In genomic region chr10:63265646-63266207, GRCh38 we compare ENCODE assay signal across 8 cellular contexts.
DNase-seq lines count a peak whose midpoint lies in the region; ATAC-seq, FAIRE-seq and TF ChIP-seq lines count a peak whose summit lies in the region.

No MANE protein-coding gene starts in this region.

- H3K4me1 ChIP-seq in OCI-LY1 (ENCODE audit: insufficient read depth, low read length, severe bottlenecking) (peaks cover 58% of the 10 kb centered on the region), H1 (replicated peaks in 1 of 4; ENCODE audit: control insufficient read depth in 3 of 4, insufficient read depth in 4 of 4, low read length in 3 of 4) (no peaks in the 10 kb centered on the region; a peak in 1 of 7 replicates), neuron (ENCODE audit: insufficient read depth, low read length) (peaks cover 9% of the 10 kb centered on the region)

- TF ChIP-seq POLR2A in H1 (IDR thresholded peaks at IDR 0.05; ENCODE audit: control extremely low read depth in 1 of 2, low read depth in 2 of 2, low read length in 2 of 2): no peak

- no peak for TF ChIP-seq RAD21 in H1 (IDR thresholded peaks at IDR 0.05 in 1 of 2, conservative IDR thresholded peaks at IDR 0.05 in 1 of 2; ENCODE audit: low read depth in 2 of 2, low read length in 2 of 2)

- no peak for TF ChIP-seq CTCF in CD4-positive, alpha-beta T cell (IDR thresholded peaks at IDR 0.05)
- TF ChIP-seq CTCF in OCI-LY1 (IDR thresholded peaks at IDR 0.05; ENCODE audit: low read length): no peak
- no peak for TF ChIP-seq CTCF in H1 (IDR thresholded peaks at IDR 0.05; ENCODE audit: control extremely low read depth in 1 of 3, insufficient read depth in 1 of 3, low read depth in 1 of 3, low read length in 3 of 3)

- H3K79me2 ChIP-seq in OCI-LY1 (ENCODE audit: insufficient read depth, low read length) (peaks cover 82% of the 10 kb centered on the region), H1 (ENCODE audit: control insufficient read depth in 1 of 2, insufficient read depth in 2 of 2, low read length in 2 of 2) (peaks cover 18 to 100% of the 10 kb centered on the region in 2 experiments; a peak in 3 of 4 replicates)

- no peak overlapping the region for H3K14ac ChIP-seq in H1 (ENCODE audit: insufficient read length)

- peak overlapping the region; percentile 50 for H3K27ac ChIP-seq in CD4-positive, alpha-beta T cell (ENCODE audit: low read depth, low read length)
- H3K27ac ChIP-seq in OCI-LY1 (ENCODE audit: low read depth, low read length, poor library complexity, severe bottlenecking) (peak overlapping the region; percentile 98), H1 (ENCODE audit: low read depth, low read length) (no peak overlapping the region)

- peaks cover 42% of the 10 kb centered on the region for H3K4me1 Mint-ChIP-seq in CD4-positive, alpha-beta T cell (ENCODE audit: low read depth)

- WGBS in H1 (ENCODE audit: extremely low coverage in 1 of 2, insufficient coverage in 1 of 2, insufficient read length in 1 of 2, insufficient replicate concordance in 2 of 2, low coverage in 1 of 2, low lambda C conversion rate in 2 of 2, missing lambda C conversion rate in 1 of 2), 2 experiments: 3% methylated on average over 2 of the region's 2 CpGs; no CpG with 5 or more reads in 1 of the 2 experiments

- no peaks in the 10 kb centered on the region for H3K27me3 Mint-ChIP-seq in CD4-positive, alpha-beta T cell

- DNase-seq in CD4-positive, alpha-beta T cell: no peak
- DNase-seq in H1 (ENCODE audit: low read depth in 1 of 2, low spot score in 2 of 2): no peak
- no peak for DNase-seq in NCI-H510A treated with DMSO at 0.1 percent for 48 hours (lab: John Stamatoyannopoulos, UW)
- no peak for DNase-seq in ACHN

- intact Hi-C loops in CD4-positive, alpha-beta T cell (cut with DNase I, micrococcal nuclease): loop anchor here (2.0 to 5.0 kb wide), 2 partner anchors 13 to 133 kb away; partner anchors contain the start of gene NRBF2 (in 1 of the 2)

- H3K36me3 Mint-ChIP-seq in CD4-positive, alpha-beta T cell (ENCODE audit: low read depth): peaks cover 57% of the 10 kb centered on the region

- H3K36me3 ChIP-seq in OCI-LY1 (ENCODE audit: insufficient read depth, low read length) (peaks cover 8% of the 10 kb centered on the region; the same call in 1 of the 2 replicates), H1 (ENCODE audit: control insufficient read depth in 2 of 4, insufficient read depth in 4 of 4, low read length in 3 of 4) (peaks cover 0 to 22% (median 6%) of the 10 kb centered on the region in 4 experiments; a peak in 6 of 8 replicates), neuron (ENCODE audit: insufficient read depth, low read length) (peaks cover 13% of the 10 kb centered on the region)

- no peaks in the 10 kb centered on the region for H3K27me3 ChIP-seq in CD4-positive, alpha-beta T cell (ENCODE audit: control insufficient read depth, insufficient read depth, low read length)
- H3K27me3 ChIP-seq in OCI-LY1 (ENCODE audit: insufficient read depth, low read length) (no peaks in the 10 kb centered on the region), H1 (replicated peaks in 1 of 4; ENCODE audit: control insufficient read depth in 3 of 4, extremely low read depth in 1 of 4, insufficient read depth in 3 of 4, low read length in 3 of 4) (no peaks in the 10 kb centered on the region), neuron (ENCODE audit: insufficient read depth, low read length) (no peaks in the 10 kb centered on the region)

- H2BK20ac ChIP-seq in H1 (ENCODE audit: low read length): no peak overlapping the region

- H4K91ac ChIP-seq in H1 (replicated peaks; ENCODE audit: insufficient read length, low read length): no peak overlapping the region

- H4K5ac ChIP-seq in H1 (ENCODE audit: insufficient read length, low read depth, low read length): peak overlapping the region; percentile 98

- CTCF ChIA-PET in CD4-positive, alpha-beta T cell (lab: Charles Lee): interaction anchor here (1.2 to 1.7 kb wide), 2 partner anchors 49 to 205 kb away, joined by 3 read pairs; no protein-coding TSS in a partner anchor
- CTCF ChIA-PET in H1 (lab: Charles Lee; ENCODE audit: partially characterized antibody): no interaction called here

- in situ Hi-C loops in ACHN (cut with HindIII; ENCODE audit: low pct_ligation_motif_present, low pct_unique_long_range_greater_than_20kb, low sequenced_read_pairs): no loop called here

- no peak overlapping the region for H3K23ac ChIP-seq in H1 (ENCODE audit: insufficient read length)

- no peaks in the 10 kb centered on the region for H4K20me1 ChIP-seq in OCI-LY1 (ENCODE audit: insufficient read depth, low read length)
- peaks cover 1 to 12% of the 10 kb centered on the region in 2 experiments for H4K20me1 ChIP-seq in H1 (replicated peaks in 1 of 2; ENCODE audit: control insufficient read depth in 1 of 2, insufficient read depth in 2 of 2, low read length in 2 of 2)

- no peak overlapping the region for H2AK5ac ChIP-seq in H1 (ENCODE audit: low read depth, low read length)

- POLR2A ChIA-PET in CD4-positive, alpha-beta T cell (lab: Charles Lee): interaction anchor here (1.1 to 1.8 kb wide), 5 partner anchors 10 to 296 kb away, joined by 3 to 12 read pairs (median 4); partner anchors contain the start of gene REEP3
- POLR2A ChIA-PET in H1 (lab: Charles Lee; ENCODE audit: partially characterized antibody): interaction anchor here (0.7 to 1.4 kb wide), 7 partner anchors 11 to 364 kb away, joined by 3 to 8 read pairs (median 4); no protein-coding TSS in a partner anchor

- peak overlapping the region; percentile 98 for H3K27ac Mint-ChIP-seq in CD4-positive, alpha-beta T cell

- H3K9me3 ChIP-seq in CD4-positive, alpha-beta T cell (ENCODE audit: control insufficient read depth, low read length): no peaks in the 10 kb centered on the region
- H3K9me3 ChIP-seq in OCI-LY1 (ENCODE audit: low read length) (no peaks in the 10 kb centered on the region), H1 (ENCODE audit: insufficient read depth in 2 of 2, low read depth in 1 of 2, low read length in 1 of 2) (no peaks in the 10 kb centered on the region), neuron (ENCODE audit: low read length) (no peaks in the 10 kb centered on the region)

- TF ChIP-seq EP300 in H1 (IDR thresholded peaks at IDR 0.05; ENCODE audit: borderline replicate concordance in 1 of 2, low read depth in 2 of 2, low read length in 2 of 2): no peak

- H2BK12ac ChIP-seq in H1 (ENCODE audit: low read depth, low read length): no peak overlapping the region

- H3K9ac ChIP-seq in OCI-LY1 (ENCODE audit: low read length) (peak overlapping the region; percentile 91), H1 (replicated peaks in 1 of 4; ENCODE audit: extremely low read depth in 1 of 4, low read depth in 3 of 4, low read length in 3 of 4) (peak overlapping the region in 1 of 4 experiments; percentile 49; a peak in 1 of 7 replicates)

- H4K8ac ChIP-seq in H1 (ENCODE audit: extremely low read depth, insufficient read depth, low read length): no peak overlapping the region

- H2BK120ac ChIP-seq in H1 (replicated peaks; ENCODE audit: low read depth, low read length): no peak overlapping the region

- no peak for ATAC-seq in CD4-positive, alpha-beta T cell (ENCODE audit: poor library complexity)
- ATAC-seq in HG02763 (IDR thresholded peaks at IDR 0.05; ENCODE audit: unreplicated experiment) (no peak), HG03135 (IDR thresholded peaks at IDR 0.05; ENCODE audit: unreplicated experiment) (no peak)

- H2BK5ac ChIP-seq in H1 (ENCODE audit: low read depth, low read length): no peak overlapping the region

- no peaks in the 10 kb centered on the region for H3K9me3 Mint-ChIP-seq in CD4-positive, alpha-beta T cell

- peak overlapping the region; percentile 79 for H3K4me2 ChIP-seq in OCI-LY1 (ENCODE audit: low read length)
- H3K4me2 ChIP-seq in H1 (ENCODE audit: insufficient read depth in 1 of 2, low read depth in 2 of 2, low read length in 2 of 2): peak overlapping the region; percentile 39 to 53; a peak in 3 of 4 replicates

- no peak overlapping the region for H2BK15ac ChIP-seq in H1 (ENCODE audit: low read length)

- H3K79me1 ChIP-seq in H1 (ENCODE audit: low read depth, low read length): no peaks in the 10 kb centered on the region

- H3K4ac ChIP-seq in H1 (replicated peaks; ENCODE audit: insufficient read length, low read depth, low read length): no peak overlapping the region

- no peak for FAIRE-seq in H1 (lab: Jason Lieb, UNC)

- peaks cover 11% of the 10 kb centered on the region; the same call in 1 of the 2 replicates for H3F3A ChIP-seq in OCI-LY1 (ENCODE audit: insufficient read depth, low read length)

- H2AFZ ChIP-seq in OCI-LY1 (ENCODE audit: low read length) (no peak overlapping the region), H1 (ENCODE audit: low read length) (no peak overlapping the region), neuron (ENCODE audit: low read depth, low read length) (no peak overlapping the region)

- H3K4me3 ChIP-seq in OCI-LY1 (ENCODE audit: low read depth, low read length, poor library complexity, severe bottlenecking) (peak overlapping the region; percentile 94), H1 (ENCODE audit: extremely low read depth in 1 of 4, insufficient read depth in 2 of 4, low read depth in 3 of 4, low read length in 4 of 4) (peak overlapping the region; percentile 78 to 96 (median 82)), neuron (ENCODE audit: low read length) (peak overlapping the region; percentile 52)

- peak overlapping the region; percentile 0; the same call in 1 of the 2 replicates for H3K18ac ChIP-seq in H1 (ENCODE audit: extremely low read depth, low read length)

- H3K23me2 ChIP-seq in H1 (ENCODE audit: low read depth, low read length): no peaks in the 10 kb centered on the region

- H3K4me3 Mint-ChIP-seq in CD4-positive, alpha-beta T cell: peak overlapping the region; percentile 98

- no peaks in the 10 kb centered on the region for H3K9me2 ChIP-seq in OCI-LY1 (ENCODE audit: low read depth, low read length)

- H3K56ac ChIP-seq in H1 (replicated peaks; ENCODE audit: insufficient read length, low read depth, low read length): no peak overlapping the region

TF ChIP-seq in H1, 55 proteins besides CTCF, POLR2A, EP300 and RAD21:
- TF ChIP-seq TAF7 (optimal IDR thresholded peaks at IDR 0.05; ENCODE audit: borderline replicate concordance, low read depth, low read length) (peak; percentile 14), TCF12 (IDR thresholded peaks at IDR 0.05; ENCODE audit: low read depth, low read length) (no peak)
